8 cellular contexts compared by ENCODE assay signal in genomic region chr13:98466634-98467236, GRCh38.
DNase-seq lines count a peak whose midpoint lies in the region; ATAC-seq, FAIRE-seq and TF ChIP-seq lines count a peak whose summit lies in the region.

No MANE protein-coding gene starts in this region.

- TF ChIP-seq CTCF in C4-2B (conservative IDR thresholded peaks at IDR 0.05) (peak; percentile 86), coronary artery (IDR thresholded peaks at IDR 0.05) (peak; percentile 39), neural crest cell (conservative IDR thresholded peaks at IDR 0.05) (peak; percentile 73)

- H3K36me3 Mint-ChIP-seq in neural crest cell (ENCODE audit: low read depth): peaks cover 16% of the 10 kb centered on the region

- H3K4me3 Mint-ChIP-seq in neural crest cell: peak overlapping the region; percentile 13

- ATAC-seq in GM19023 (IDR thresholded peaks at IDR 0.05; ENCODE audit: unreplicated experiment) (no peak), HG03280 (IDR thresholded peaks at IDR 0.05; ENCODE audit: unreplicated experiment) (no peak), HG02852 (IDR thresholded peaks at IDR 0.05; ENCODE audit: unreplicated experiment) (no peak)

- FAIRE-seq in H54 (lab: Jason Lieb, UNC): no peak

- no peak for TF ChIP-seq POLR2A in H54 (IDR thresholded peaks at IDR 0.05; ENCODE audit: low read depth, low read length)

- no peak overlapping the region for H3K4me3 ChIP-seq in coronary artery

- H3K27ac ChIP-seq in C4-2B (no peak overlapping the region), coronary artery (no peak overlapping the region)

- H3K27ac Mint-ChIP-seq in neural crest cell (ENCODE audit: unreplicated experiment): no peak overlapping the region

- DNase-seq in H54 (ENCODE audit: insufficient read length, low spot score): peak; percentile 77
- peak; percentile 51 for DNase-seq in SW480 (ENCODE audit: low spot score)
- no peak for DNase-seq in coronary artery (ENCODE audit: low spot score)
- DNase-seq in neural crest cell (ENCODE audit: low read depth, low spot score): peak; percentile 70

- no peaks in the 10 kb centered on the region for H3K27me3 Mint-ChIP-seq in neural crest cell (ENCODE audit: low read depth)

- H3K9me3 Mint-ChIP-seq in neural crest cell: no peaks in the 10 kb centered on the region

- H3K4me1 Mint-ChIP-seq in neural crest cell: peaks cover 6% of the 10 kb centered on the region
